In genomic region chr5:172936441-172936840, GRCh38 we compare ENCODE assay signal across 26 cellular contexts. TPM values are rescaled to one million over a fixed set of nuclear protein-coding genes. Genes with fewer than 3 reads are reported as not detected.
A peak's percentile ranks its signal among the peaks of the same experiment; 100 is the strongest.
DNase-seq lines count a peak whose midpoint lies in the region; ATAC-seq lines count a peak whose summit lies in the region.
"Had no signal": no experiment of that assay in that cellular context is flagged by ENCODE, and none has a peak within 500 bp of the region (broad histone marks: within the 10 kb centered on the region; RNA-seq: fewer than 3 reads in every experiment).

No MANE protein-coding gene starts in this region.

- no peaks in the 10 kb centered on the region for H3K27me3 Mint-ChIP-seq in activated naive CD4-positive, alpha-beta T cell treated with anti-CD3 and anti-CD28 coated beads for 36 hours (ENCODE audit: low read depth)
- H3K27me3 Mint-ChIP-seq in stimulated activated memory B cell treated with anti-CD40 and anti-IgM and Interleukin-4, amounts not matched to agents 10 μg/mL and 1 μg/mL and 100 μg/mL, for 72 hours = no peaks in the 10 kb centered on the region
- H3K27me3 Mint-ChIP-seq: CD4-positive, alpha-beta memory T cell had no signal

- no peaks in the 10 kb centered on the region for H3K4me1 Mint-ChIP-seq in activated naive CD4-positive, alpha-beta T cell treated with anti-CD3 and anti-CD28 coated beads for 36 hours (ENCODE audit: low read depth)
- peaks cover 12% of the 10 kb centered on the region for H3K4me1 Mint-ChIP-seq in stimulated activated memory B cell treated with anti-CD40 and anti-IgM and Interleukin-4, amounts not matched to agents 10 μg/mL and 1 μg/mL and 100 μg/mL, for 72 hours

- no peaks in the 10 kb centered on the region for H3K36me3 Mint-ChIP-seq in activated naive CD4-positive, alpha-beta T cell treated with anti-CD3 and anti-CD28 coated beads, Interleukin-2, amount 50 U/mL, for 72 hours
- H3K36me3 Mint-ChIP-seq in activated naive CD4-positive, alpha-beta T cell treated with anti-CD3 and anti-CD28 coated beads for 36 hours (ENCODE audit: low read depth) = peaks cover 3% of the 10 kb centered on the region
- H3K36me3 Mint-ChIP-seq in stimulated activated memory B cell treated with anti-CD40 and anti-IgM and Interleukin-4, amounts not matched to agents 10 μg/mL and 1 μg/mL and 100 μg/mL, for 72 hours = peaks cover 55% of the 10 kb centered on the region

- intact Hi-C loops in activated naive CD4-positive, alpha-beta T cell treated with anti-CD3 and anti-CD28 coated beads for 36 hours (cut with micrococcal nuclease) = loop anchor here (10.0 kb wide), 1 partner anchor 462 kb away; no protein-coding TSS in a partner anchor

- no peak overlapping the region for H3K4ac ChIP-seq in mesenchymal stem cell (ENCODE audit: low read depth in 1 of 2, low read length in 2 of 2)

- H2BK12ac ChIP-seq in mesenchymal stem cell (ENCODE audit: low read length in 2 of 2) = no peak overlapping the region

- no peak overlapping the region for H3K27ac ChIP-seq in mesenchymal stem cell (ENCODE audit: low read length, poor library complexity, severe bottlenecking)
- H3K27ac ChIP-seq: GM23248, HL-60 had no signal

- no peaks in the 10 kb centered on the region for H3K27me3 ChIP-seq in mesenchymal stem cell (ENCODE audit: control insufficient read depth in 1 of 2, insufficient read depth in 1 of 2, low read length in 2 of 2)
- H3K27me3 ChIP-seq: BE2C had no signal

- peak overlapping the region; percentile 2 to 81 for H3K27ac Mint-ChIP-seq in activated naive CD4-positive, alpha-beta T cell treated with anti-CD3 and anti-CD28 coated beads, Interleukin-2, amount 50 U/mL, for 72 hours
- H3K27ac Mint-ChIP-seq in activated naive CD4-positive, alpha-beta T cell treated with anti-CD3 and anti-CD28 coated beads for 36 hours = no peak overlapping the region
- H3K27ac Mint-ChIP-seq in stimulated activated memory B cell treated with anti-CD40 and anti-IgM and Interleukin-4, amounts not matched to agents 10 μg/mL and 1 μg/mL and 100 μg/mL, for 72 hours = peak overlapping the region; percentile 71

- H3K4me2 ChIP-seq in mesenchymal stem cell (ENCODE audit: low read length, poor library complexity, severe bottlenecking) = no peak overlapping the region

- ATAC-seq in activated naive CD4-positive, alpha-beta T cell treated with anti-CD3 and anti-CD28 coated beads, Interleukin-2, amount 50 U/mL, for 72 hours = no peak
- ATAC-seq in stimulated activated memory B cell treated with anti-CD40 and anti-IgM and Interleukin-4, amounts not matched to agents 10 μg/mL and 1 μg/mL and 100 μg/mL, for 72 hours = no peak
- ATAC-seq: HepG2, Panc1 had no signal

- no peak overlapping the region for H3K4me3 Mint-ChIP-seq in activated naive CD4-positive, alpha-beta T cell treated with anti-CD3 and anti-CD28 coated beads for 36 hours
- H3K4me3 Mint-ChIP-seq in stimulated activated memory B cell treated with anti-CD40 and anti-IgM and Interleukin-4, amounts not matched to agents 10 μg/mL and 1 μg/mL and 100 μg/mL, for 72 hours = no peak overlapping the region
- H3K4me3 Mint-ChIP-seq: CD4-positive, alpha-beta memory T cell had no signal

- H2BK15ac ChIP-seq in mesenchymal stem cell (ENCODE audit: low read depth, poor library complexity, severe bottlenecking) = no peak overlapping the region

- H2BK120ac ChIP-seq in mesenchymal stem cell (ENCODE audit: low read depth, low read length) = no peak overlapping the region

- no peak overlapping the region for H3K18ac ChIP-seq in mesenchymal stem cell (ENCODE audit: low read depth in 1 of 2, low read length in 2 of 2)

- peak overlapping the region in 1 of 2 experiments; percentile 17 for H3K23ac ChIP-seq in mesenchymal stem cell (ENCODE audit: low read length in 2 of 2)

- no peak overlapping the region for H4K8ac ChIP-seq in mesenchymal stem cell (ENCODE audit: low read length)

- peaks cover 61 to 80% of the 10 kb centered on the region in 2 experiments for H3K36me3 ChIP-seq in mesenchymal stem cell (ENCODE audit: control insufficient read depth in 1 of 2, insufficient read depth in 2 of 2, low read depth in 1 of 2, low read length in 2 of 2)

- no peak overlapping the region for H2AK5ac ChIP-seq in mesenchymal stem cell (ENCODE audit: low read length, severe bottlenecking)

- no peaks in the 10 kb centered on the region for H3K9me3 ChIP-seq in mesenchymal stem cell (ENCODE audit: control insufficient read depth, low read length)
- H3K9me3 ChIP-seq: BE2C, Caco-2, HAP-1 had no signal

- 97% methylated on average over 5 of the region's 5 CpGs for WGBS in mesenchymal stem cell

- DNase-seq in activated naive CD4-positive, alpha-beta T cell treated with anti-CD3 and anti-CD28 coated beads, Interleukin-2, amount 50 U/mL, for 72 hours (ENCODE audit: low spot score in 2 of 2) = no peak
- DNase-seq in activated naive CD4-positive, alpha-beta T cell treated with anti-CD3 and anti-CD28 coated beads for 36 hours = no peak
- DNase-seq in MV-4-11 (lab: John Stamatoyannopoulos, UW) (peak; percentile 4), mesenchymal stem cell (no peak), NCI-H524 treated with DMSO at 0.1 percent for 48 hours (lab: John Stamatoyannopoulos, UW) (no peak), AG08396 (ENCODE audit: low spot score) (no peak), NOMO-1 treated with DMSO at 0.1 percent for 48 hours (lab: John Stamatoyannopoulos, UW; ENCODE audit: unreplicated experiment) (no peak)
- DNase-seq: BE2C; Caco-2; CD4-positive, alpha-beta memory T cell; DMS153; GM23248; KBM-7; MM.1S; NCI-H1092; NCI-H1436; NCI-H187 treated with DMSO at 0.1 percent for 48 hours; NCI-H2107; NCI-H510A; NCI-H774; NK-92 treated with Interleukin-12 subunit alpha and Interleukin-12 subunit beta, amount 100 ng/mL, for 24 hours had no signal

- H3K4me1 ChIP-seq in mesenchymal stem cell (ENCODE audit: control insufficient read depth, insufficient read depth, low read depth, low read length) = peaks cover 11% of the 10 kb centered on the region
- H3K4me1 ChIP-seq: Caco-2 had no signal

- H4K91ac ChIP-seq in mesenchymal stem cell (ENCODE audit: low read length) = no peak overlapping the region

- CTCF ChIA-PET in activated naive CD4-positive, alpha-beta T cell treated with anti-CD3 and anti-CD28 coated beads for 36 hours (lab: Charles Lee) = interaction anchor here (1.2 to 15.8 kb wide), 3 partner anchors 10 to 239 kb away, joined by 4 to 274 read pairs (median 7); no protein-coding TSS in a partner anchor

- H3K79me1 ChIP-seq in mesenchymal stem cell (replicated peaks; ENCODE audit: low read length, poor library complexity, severe bottlenecking) = peaks cover 7% of the 10 kb centered on the region

- H2BK5ac ChIP-seq in mesenchymal stem cell (ENCODE audit: low read depth, low read length, poor library complexity, severe bottlenecking) = no peak overlapping the region

- H2AFZ ChIP-seq in mesenchymal stem cell (ENCODE audit: low read depth, low read length) = no peak overlapping the region
- H2AFZ ChIP-seq: GM23248 had no signal

- no peak overlapping the region for H3K14ac ChIP-seq in mesenchymal stem cell (ENCODE audit: low read length in 2 of 2)

- H3K9me3 Mint-ChIP-seq in activated naive CD4-positive, alpha-beta T cell treated with anti-CD3 and anti-CD28 coated beads, Interleukin-2, amount 50 U/mL, for 72 hours = no peaks in the 10 kb centered on the region
- H3K9me3 Mint-ChIP-seq in activated naive CD4-positive, alpha-beta T cell treated with anti-CD3 and anti-CD28 coated beads for 36 hours = no peaks in the 10 kb centered on the region
- no peaks in the 10 kb centered on the region for H3K9me3 Mint-ChIP-seq in stimulated activated memory B cell treated with anti-CD40 and anti-IgM and Interleukin-4, amounts not matched to agents 10 μg/mL and 1 μg/mL and 100 μg/mL, for 72 hours
- H3K9me3 Mint-ChIP-seq: CD4-positive, alpha-beta memory T cell had no signal

- H3K4me3 ChIP-seq in mesenchymal stem cell (ENCODE audit: insufficient read depth in 1 of 2, low read depth in 1 of 2, low read length in 2 of 2) = no peak overlapping the region
- H3K4me3 ChIP-seq: GM23248, HAP-1 had no signal

- peak overlapping the region; percentile 4 for H3K9ac ChIP-seq in mesenchymal stem cell (ENCODE audit: low read length)
- H3K9ac ChIP-seq: GM23248 had no signal

RNA-seq across cellular contexts. Expression of gene RPL26L1, which starts 22.8 kb away (rescaled TPM):
- 10 to 100 TPM; 53.5 to 61.6 TPM for total RNA-seq in activated naive CD4-positive, alpha-beta T cell treated with anti-CD3 and anti-CD28 coated beads, Interleukin-2, amount 50 U/mL, for 72 hours
- total RNA-seq in activated naive CD4-positive, alpha-beta T cell treated with anti-CD3 and anti-CD28 coated beads for 36 hours = 10 to 100 TPM; 75.4 to 82.7 TPM
- 77.2 TPM for polyA plus RNA-seq in mesenchymal stem cell (2013, experiment 1 of 2)
- 75.2 TPM for polyA plus RNA-seq in mesenchymal stem cell (2013, experiment 2 of 2)

RNA-seq across cellular contexts. Expression of gene ATP6V0E1, which starts 47.1 kb away (rescaled TPM):
- 10 to 100 TPM; 84.7 to 88.3 TPM for total RNA-seq in activated naive CD4-positive, alpha-beta T cell treated with anti-CD3 and anti-CD28 coated beads, Interleukin-2, amount 50 U/mL, for 72 hours
- total RNA-seq in activated naive CD4-positive, alpha-beta T cell treated with anti-CD3 and anti-CD28 coated beads for 36 hours = 10 to 100 TPM; 70.9 to 71.9 TPM
- 462 TPM for polyA plus RNA-seq in mesenchymal stem cell (2013, experiment 1 of 2)
- 468 TPM for polyA plus RNA-seq in mesenchymal stem cell (2013, experiment 2 of 2)
